Comparison of ENCODE assay signal across 17 cellular contexts in the genomic region with DNA sequence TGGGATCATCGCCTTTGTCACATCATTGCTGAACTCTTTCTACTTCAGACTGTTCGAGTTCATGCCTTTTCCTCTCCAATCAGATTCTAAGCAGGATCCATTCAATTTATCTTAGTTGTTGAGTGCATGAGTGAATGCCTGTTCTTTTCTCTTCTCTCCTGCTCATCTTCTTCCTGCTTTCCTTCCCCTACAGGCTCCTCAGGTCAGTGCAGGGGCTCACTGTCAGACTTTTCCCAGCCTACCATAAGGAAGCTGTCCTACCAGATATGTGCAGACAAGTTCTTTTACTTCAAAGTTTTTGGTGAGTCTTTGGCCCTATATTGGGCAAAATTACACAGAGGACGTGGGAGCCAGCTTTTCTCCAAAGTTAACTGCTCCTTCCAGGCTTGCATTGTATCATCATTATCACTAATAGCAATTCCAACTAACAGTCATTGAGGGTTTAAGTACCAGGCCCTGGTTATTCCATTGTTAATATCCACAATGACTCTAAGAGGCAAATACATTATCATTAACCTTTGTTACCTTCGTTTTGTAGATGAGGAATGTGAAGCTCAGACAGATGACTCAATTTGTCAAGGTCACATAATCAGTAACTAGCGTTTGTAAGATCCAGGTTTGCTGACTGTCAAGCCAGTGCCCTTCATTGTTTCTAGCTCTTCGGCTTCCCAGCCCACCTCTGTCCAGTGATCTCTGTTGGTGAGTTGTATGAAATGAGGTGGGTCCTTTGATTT. TPM values are rescaled to one million over a fixed set of nuclear protein-coding genes. Genes with fewer than 3 reads are reported as not detected.
DNase-seq lines count a peak whose midpoint lies in the region; ATAC-seq and TF ChIP-seq lines count a peak whose summit lies in the region.
"Had no signal": no experiment of that assay in that cellular context is flagged by ENCODE, and none has a peak within 500 bp of the region (broad histone marks: within the 10 kb centered on the region; RNA-seq: fewer than 3 reads in every experiment).

No MANE protein-coding gene starts in this region.

- H3K27ac ChIP-seq in left ventricle myocardium inferior (replicated peaks) (no peak overlapping the region), mammary epithelial cell (ENCODE audit: insufficient read depth, low read depth, low read length) (peak overlapping the region; percentile 74)
- H3K27ac ChIP-seq: thoracic aorta had no signal

- H3K36me3 Mint-ChIP-seq in effector memory CD8-positive, alpha-beta T cell (ENCODE audit: insufficient read depth), result no peaks in the 10 kb centered on the region
- H3K36me3 Mint-ChIP-seq in activated CD4-positive, alpha-beta T cell treated with anti-CD3 and anti-CD28 coated beads, Interleukin-2, amount 10 ng/mL, durations not matched to agents 24 days and 14 days (ENCODE audit: low read depth), result no peaks in the 10 kb centered on the region
- H3K36me3 Mint-ChIP-seq: brain; naive thymus-derived CD8-positive, alpha-beta T cell had no signal

- no peak overlapping the region for H3K27ac Mint-ChIP-seq in effector memory CD8-positive, alpha-beta T cell
- no peak overlapping the region for H3K27ac Mint-ChIP-seq in activated CD4-positive, alpha-beta T cell treated with anti-CD3 and anti-CD28 coated beads, Interleukin-2, amount 10 ng/mL, durations not matched to agents 24 days and 14 days
- H3K27ac Mint-ChIP-seq: brain had no signal

- H3K27me3 ChIP-seq in left ventricle myocardium inferior (ENCODE audit: low read depth) (no peaks in the 10 kb centered on the region), mammary epithelial cell (ENCODE audit: insufficient read depth, low read length) (no peaks in the 10 kb centered on the region), kidney epithelial cell (ENCODE audit: control insufficient read depth, insufficient read depth, low read length) (no peaks in the 10 kb centered on the region)

- H3K4me1 ChIP-seq in left ventricle myocardium inferior (peaks cover 25% of the 10 kb centered on the region), mammary epithelial cell (ENCODE audit: insufficient read depth, low read length) (peaks cover 47% of the 10 kb centered on the region)

- no peaks in the 10 kb centered on the region for H3K9me3 Mint-ChIP-seq in effector memory CD8-positive, alpha-beta T cell
- H3K9me3 Mint-ChIP-seq in activated CD4-positive, alpha-beta T cell treated with anti-CD3 and anti-CD28 coated beads, Interleukin-2, amount 10 ng/mL, durations not matched to agents 24 days and 14 days, result no peaks in the 10 kb centered on the region

- H3K4me3 Mint-ChIP-seq in effector memory CD8-positive, alpha-beta T cell, result no peak overlapping the region
- no peak overlapping the region for H3K4me3 Mint-ChIP-seq in activated CD4-positive, alpha-beta T cell treated with anti-CD3 and anti-CD28 coated beads, Interleukin-2, amount 10 ng/mL, durations not matched to agents 24 days and 14 days
- H3K4me3 Mint-ChIP-seq: brain; naive thymus-derived CD8-positive, alpha-beta T cell had no signal

- no peaks in the 10 kb centered on the region for H3K4me1 Mint-ChIP-seq in effector memory CD8-positive, alpha-beta T cell (ENCODE audit: low read depth in 2 of 2)
- H3K4me1 Mint-ChIP-seq in activated CD4-positive, alpha-beta T cell treated with anti-CD3 and anti-CD28 coated beads, Interleukin-2, amount 10 ng/mL, durations not matched to agents 24 days and 14 days, result no peaks in the 10 kb centered on the region

- no peaks in the 10 kb centered on the region for H3K79me2 ChIP-seq in mammary epithelial cell (ENCODE audit: insufficient read depth, low read length)

- no peak overlapping the region for H3K4me2 ChIP-seq in mammary epithelial cell (ENCODE audit: insufficient read depth, low read depth, low read length)

- H4K20me1 ChIP-seq in mammary epithelial cell (ENCODE audit: insufficient read depth, low read length), result no peaks in the 10 kb centered on the region

- CTCF ChIA-PET in mammary epithelial cell (lab: Charles Lee; ENCODE audit: low non-redundant PET), result no interaction called here

- DNase-seq in left ventricle myocardium inferior (no peak), Right ventricle myocardium superior (no peak), mammary epithelial cell (peak; percentile 37), kidney epithelial cell (ENCODE audit: low read depth) (no peak)
- no peak for DNase-seq in effector memory CD8-positive, alpha-beta T cell
- DNase-seq in activated CD8-positive, alpha-beta memory T cell treated with anti-CD3 and anti-CD28 coated beads for 24 hours, result no peak
- DNase-seq in activated CD4-positive, alpha-beta T cell treated with anti-CD3 and anti-CD28 coated beads for 4 hours, result no peak
- DNase-seq in activated CD4-positive, alpha-beta T cell treated with anti-CD3 and anti-CD28 coated beads, Interleukin-2, amount 10 ng/mL, durations not matched to agents 24 days and 14 days, result no peak
- DNase-seq: activated CD4-positive, CD25-positive, alpha-beta regulatory T cell; DMS 273 treated with DMSO at 0.1 percent for 48 hours; naive thymus-derived CD8-positive, alpha-beta T cell; NCI-H1417; NCI-H69 had no signal

- TF ChIP-seq CTCF in left ventricle myocardium inferior (IDR thresholded peaks at IDR 0.05; ENCODE audit: borderline replicate concordance) (peak; percentile 15), mammary epithelial cell (conservative IDR thresholded peaks at IDR 0.05 in 1 of 2, IDR thresholded peaks at IDR 0.05 in 1 of 2; ENCODE audit: extremely low read depth in 1 of 2, insufficient read depth in 1 of 2, low read depth in 1 of 2, low read length in 2 of 2) (peak; percentile 27 to 36), kidney epithelial cell (IDR thresholded peaks at IDR 0.05; ENCODE audit: insufficient read depth, low read length, poor library complexity, severe bottlenecking) (peak; percentile 16)

- H3K4me3 ChIP-seq in left ventricle myocardium inferior (no peak overlapping the region), mammary epithelial cell (replicated peaks in 1 of 3; ENCODE audit: insufficient read depth in 1 of 3, low read depth in 2 of 3, low read length in 3 of 3) (no peak overlapping the region), kidney epithelial cell (ENCODE audit: low read depth, low read length) (no peak overlapping the region)
- H3K4me3 ChIP-seq: thoracic aorta had no signal

- in situ Hi-C loops in mammary epithelial cell (cut with MboI; ENCODE audit: low sequenced_read_pairs in 2 of 2), result loop anchor here in 1 of 2 donors (25.0 kb wide), 1 partner anchor 451 kb away; a partner anchor contains a TSS

- BruUV-seq in mammary epithelial cell (replicated peaks; lab: Mats Ljungman, UMichigan), result TSS peak; percentile 73

- intact Hi-C loops in left ventricle myocardium inferior (cut with micrococcal nuclease), result no loop called here
- intact Hi-C loops in Right ventricle myocardium superior (cut with DNase I), result no loop called here
- intact Hi-C loops in mammary epithelial cell (cut with micrococcal nuclease), result loop anchor here (1.0 to 10.0 kb wide), 4 partner anchors 157 to 496 kb away; a partner anchor contains a TSS
- intact Hi-C loops in activated CD4-positive, alpha-beta T cell treated with anti-CD3 and anti-CD28 coated beads, Interleukin-2, amount 10 ng/mL, durations not matched to agents 24 days and 14 days (cut with micrococcal nuclease), result no loop called here

- peaks cover 17 to 26% of the 10 kb centered on the region in 2 donors for H3K27me3 Mint-ChIP-seq in effector memory CD8-positive, alpha-beta T cell
- no peaks in the 10 kb centered on the region for H3K27me3 Mint-ChIP-seq in activated CD4-positive, alpha-beta T cell treated with anti-CD3 and anti-CD28 coated beads, Interleukin-2, amount 10 ng/mL, durations not matched to agents 24 days and 14 days

- no peaks in the 10 kb centered on the region for H3K36me3 ChIP-seq in left ventricle myocardium inferior
- H3K36me3 ChIP-seq in mammary epithelial cell (ENCODE audit: insufficient read depth, low read length), result no peaks in the 10 kb centered on the region
- no peaks in the 10 kb centered on the region for H3K36me3 ChIP-seq in kidney epithelial cell (ENCODE audit: control insufficient read depth, insufficient read depth, low read length)
- H3K36me3 ChIP-seq: thoracic aorta had no signal

- no peak overlapping the region for H3K9ac ChIP-seq in mammary epithelial cell (ENCODE audit: insufficient read depth, low read length)

- no peak for ATAC-seq in Right ventricle myocardium superior (ENCODE audit: poor library complexity)
- no peak for ATAC-seq in effector memory CD8-positive, alpha-beta T cell (replicated peaks)
- ATAC-seq: naive thymus-derived CD8-positive, alpha-beta T cell had no signal

- peak overlapping the region; percentile 20 for H2AFZ ChIP-seq in mammary epithelial cell (ENCODE audit: low read depth, low read length)

- 86% methylated on average over 6 of the region's 6 CpGs for WGBS in mammary epithelial cell (ENCODE audit: low coverage, missing lambda C conversion rate)

- dilution Hi-C loops in mammary epithelial cell (cut with HindIII; ENCODE audit: low sequenced_read_pairs), result no loop called here

- H3K9me3 ChIP-seq in left ventricle myocardium inferior (replicated peaks) (no peaks in the 10 kb centered on the region), mammary epithelial cell (replicated peaks; ENCODE audit: insufficient read depth, low read length) (no peaks in the 10 kb centered on the region)
- H3K9me3 ChIP-seq: thoracic aorta had no signal

RNA-seq across cellular contexts. Expression of a gene that starts 30.4 kb away (rescaled TPM):
- total RNA-seq in left ventricle myocardium inferior, result not detected
- total RNA-seq in Right ventricle myocardium superior, result not detected
- not detected for total RNA-seq in mammary epithelial cell
- polyA plus RNA-seq in mammary epithelial cell, result not detected
- polyA minus RNA-seq in mammary epithelial cell, result not detected
- total RNA-seq in kidney epithelial cell, result not detected in 2 replicates
- total RNA-seq in activated CD4-positive, alpha-beta T cell treated with anti-CD3 and anti-CD28 coated beads, Interleukin-2, amount 10 ng/mL, durations not matched to agents 24 days and 14 days, result not detected in 2 replicates
- total RNA-seq: A673; naive thymus-derived CD8-positive, alpha-beta T cell; thoracic aorta had no signal
- polyA plus RNA-seq: esophagus; naive thymus-derived CD8-positive, alpha-beta T cell had no signal

RNA-seq across cellular contexts. Expression of a gene that starts 37.4 kb away (rescaled TPM):
- total RNA-seq in left ventricle myocardium inferior, result not detected
- total RNA-seq in Right ventricle myocardium superior, result not detected
- not detected for total RNA-seq in mammary epithelial cell
- polyA plus RNA-seq in mammary epithelial cell, result not detected
- polyA minus RNA-seq in mammary epithelial cell, result not detected
- not detected in 2 replicates for total RNA-seq in kidney epithelial cell
- not detected in 2 replicates for total RNA-seq in activated CD4-positive, alpha-beta T cell treated with anti-CD3 and anti-CD28 coated beads, Interleukin-2, amount 10 ng/mL, durations not matched to agents 24 days and 14 days
- total RNA-seq: A673; naive thymus-derived CD8-positive, alpha-beta T cell; thoracic aorta had no signal
- polyA plus RNA-seq: esophagus; naive thymus-derived CD8-positive, alpha-beta T cell had no signal
